ENCODE assay signal across 1 cellular context in the genomic region with DNA sequence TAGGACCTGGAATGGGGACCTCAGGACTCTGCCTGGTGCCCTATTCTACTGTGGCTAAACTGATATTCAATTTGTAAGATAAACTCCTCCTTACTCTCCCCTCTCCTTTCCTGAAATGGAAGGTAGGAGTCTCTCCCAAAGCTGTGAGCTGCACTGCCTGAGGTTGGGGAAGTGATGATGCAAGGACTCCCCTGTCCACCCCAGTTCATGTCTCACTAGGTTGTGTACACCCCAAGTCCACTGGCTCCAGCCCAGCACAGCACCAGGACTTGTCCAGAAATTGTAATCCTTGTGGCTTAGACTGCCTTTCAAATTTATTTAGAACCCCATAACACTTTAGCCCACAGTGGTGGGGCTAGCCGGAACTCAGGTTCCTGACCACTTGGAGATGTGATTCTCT.
TF ChIP-seq lines count a peak whose summit lies in the region.

No MANE protein-coding gene starts in this region.

TF ChIP-seq in GM23338, 12 proteins besides CTCF, POLR2A, EP300 and RAD21 (continued from another document):
- TF ChIP-seq, protein P1, sequence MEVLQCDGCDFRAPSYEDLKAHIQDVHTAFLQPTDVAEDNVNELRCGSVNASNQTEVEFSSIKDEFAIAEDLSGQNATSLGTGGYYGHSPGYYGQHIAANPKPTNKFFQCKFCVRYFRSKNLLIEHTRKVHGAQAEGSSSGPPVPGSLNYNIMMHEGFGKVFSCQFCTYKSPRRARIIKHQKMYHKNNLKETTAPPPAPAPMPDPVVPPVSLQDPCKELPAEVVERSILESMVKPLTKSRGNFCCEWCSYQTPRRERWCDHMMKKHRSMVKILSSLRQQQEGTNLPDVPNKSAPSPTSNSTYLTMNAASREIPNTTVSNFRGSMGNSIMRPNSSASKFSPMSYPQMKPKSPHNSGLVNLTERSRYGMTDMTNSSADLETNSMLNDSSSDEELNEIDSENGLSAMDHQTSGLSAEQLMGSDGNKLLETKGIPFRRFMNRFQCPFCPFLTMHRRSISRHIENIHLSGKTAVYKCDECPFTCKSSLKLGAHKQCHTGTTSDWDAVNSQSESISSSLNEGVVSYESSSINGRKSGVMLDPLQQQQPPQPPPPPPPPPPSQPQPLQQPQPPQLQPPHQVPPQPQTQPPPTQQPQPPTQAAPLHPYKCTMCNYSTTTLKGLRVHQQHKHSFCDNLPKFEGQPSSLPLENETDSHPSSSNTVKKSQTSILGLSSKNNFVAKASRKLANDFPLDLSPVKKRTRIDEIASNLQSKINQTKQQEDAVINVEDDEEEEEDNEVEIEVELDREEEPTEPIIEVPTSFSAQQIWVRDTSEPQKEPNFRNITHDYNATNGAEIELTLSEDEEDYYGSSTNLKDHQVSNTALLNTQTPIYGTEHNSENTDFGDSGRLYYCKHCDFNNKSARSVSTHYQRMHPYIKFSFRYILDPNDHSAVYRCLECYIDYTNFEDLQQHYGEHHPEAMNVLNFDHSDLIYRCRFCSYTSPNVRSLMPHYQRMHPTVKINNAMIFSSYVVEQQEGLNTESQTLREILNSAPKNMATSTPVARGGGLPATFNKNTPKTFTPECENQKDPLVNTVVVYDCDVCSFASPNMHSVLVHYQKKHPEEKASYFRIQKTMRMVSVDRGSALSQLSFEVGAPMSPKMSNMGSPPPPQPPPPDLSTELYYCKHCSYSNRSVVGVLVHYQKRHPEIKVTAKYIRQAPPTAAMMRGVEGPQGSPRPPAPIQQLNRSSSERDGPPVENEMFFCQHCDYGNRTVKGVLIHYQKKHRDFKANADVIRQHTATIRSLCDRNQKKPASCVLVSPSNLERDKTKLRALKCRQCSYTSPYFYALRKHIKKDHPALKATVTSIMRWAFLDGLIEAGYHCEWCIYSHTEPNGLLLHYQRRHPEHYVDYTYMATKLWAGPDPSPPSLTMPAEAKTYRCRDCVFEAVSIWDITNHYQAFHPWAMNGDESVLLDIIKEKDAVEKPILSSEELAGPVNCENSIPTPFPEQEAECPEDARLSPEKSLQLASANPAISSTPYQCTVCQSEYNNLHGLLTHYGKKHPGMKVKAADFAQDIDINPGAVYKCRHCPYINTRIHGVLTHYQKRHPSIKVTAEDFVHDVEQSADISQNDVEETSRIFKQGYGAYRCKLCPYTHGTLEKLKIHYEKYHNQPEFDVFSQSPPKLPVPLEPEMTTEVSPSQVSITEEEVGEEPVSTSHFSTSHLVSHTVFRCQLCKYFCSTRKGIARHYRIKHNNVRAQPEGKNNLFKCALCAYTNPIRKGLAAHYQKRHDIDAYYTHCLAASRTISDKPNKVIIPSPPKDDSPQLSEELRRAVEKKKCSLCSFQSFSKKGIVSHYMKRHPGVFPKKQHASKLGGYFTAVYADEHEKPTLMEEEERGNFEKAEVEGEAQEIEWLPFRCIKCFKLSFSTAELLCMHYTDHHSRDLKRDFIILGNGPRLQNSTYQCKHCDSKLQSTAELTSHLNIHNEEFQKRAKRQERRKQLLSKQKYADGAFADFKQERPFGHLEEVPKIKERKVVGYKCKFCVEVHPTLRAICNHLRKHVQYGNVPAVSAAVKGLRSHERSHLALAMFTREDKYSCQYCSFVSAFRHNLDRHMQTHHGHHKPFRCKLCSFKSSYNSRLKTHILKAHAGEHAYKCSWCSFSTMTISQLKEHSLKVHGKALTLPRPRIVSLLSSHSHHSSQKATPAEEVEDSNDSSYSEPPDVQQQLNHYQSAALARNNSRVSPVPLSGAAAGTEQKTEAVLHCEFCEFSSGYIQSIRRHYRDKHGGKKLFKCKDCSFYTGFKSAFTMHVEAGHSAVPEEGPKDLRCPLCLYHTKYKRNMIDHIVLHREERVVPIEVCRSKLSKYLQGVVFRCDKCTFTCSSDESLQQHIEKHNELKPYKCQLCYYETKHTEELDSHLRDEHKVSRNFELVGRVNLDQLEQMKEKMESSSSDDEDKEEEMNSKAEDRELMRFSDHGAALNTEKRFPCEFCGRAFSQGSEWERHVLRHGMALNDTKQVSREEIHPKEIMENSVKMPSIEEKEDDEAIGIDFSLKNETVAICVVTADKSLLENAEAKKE (CRISPR knock-in tag; IDR thresholded peaks at IDR 0.05): no peak
- TF ChIP-seq STAT1 (IDR thresholded peaks at IDR 0.05; ENCODE audit: unreplicated experiment) (no peak), ZNF331 (CRISPR knock-in tag; IDR thresholded peaks at IDR 0.05; ENCODE audit: low read depth) (no peak), EZH2 (IDR thresholded peaks at IDR 0.05; ENCODE audit: low read depth, unreplicated experiment) (no peak)
TF ChIP-seq in GM23338: peak in this region for 0.
